Comparison of ENCODE assay signal across 7 cellular contexts in genomic region chr3:94799420-94800060, GRCh38.
"Had no signal": no experiment of that assay in that cellular context is flagged by ENCODE, and none has a peak within 500 bp of the region (broad histone marks: within the 10 kb centered on the region; RNA-seq: fewer than 3 reads in every experiment).

No MANE protein-coding gene starts in this region.

- FAIRE-seq: HepG2, HTR-8/SVneo, K562 had no signal

- DNase-seq: IMR-90, KBM-7, KG1 had no signal

- ATAC-seq: HepG2, K562 had no signal

- H3K27ac ChIP-seq: HL-60 had no signal

- H3K4me3 ChIP-seq: K562 had no signal
